ENCODE assay signal across 8 cellular contexts in the genomic region with DNA sequence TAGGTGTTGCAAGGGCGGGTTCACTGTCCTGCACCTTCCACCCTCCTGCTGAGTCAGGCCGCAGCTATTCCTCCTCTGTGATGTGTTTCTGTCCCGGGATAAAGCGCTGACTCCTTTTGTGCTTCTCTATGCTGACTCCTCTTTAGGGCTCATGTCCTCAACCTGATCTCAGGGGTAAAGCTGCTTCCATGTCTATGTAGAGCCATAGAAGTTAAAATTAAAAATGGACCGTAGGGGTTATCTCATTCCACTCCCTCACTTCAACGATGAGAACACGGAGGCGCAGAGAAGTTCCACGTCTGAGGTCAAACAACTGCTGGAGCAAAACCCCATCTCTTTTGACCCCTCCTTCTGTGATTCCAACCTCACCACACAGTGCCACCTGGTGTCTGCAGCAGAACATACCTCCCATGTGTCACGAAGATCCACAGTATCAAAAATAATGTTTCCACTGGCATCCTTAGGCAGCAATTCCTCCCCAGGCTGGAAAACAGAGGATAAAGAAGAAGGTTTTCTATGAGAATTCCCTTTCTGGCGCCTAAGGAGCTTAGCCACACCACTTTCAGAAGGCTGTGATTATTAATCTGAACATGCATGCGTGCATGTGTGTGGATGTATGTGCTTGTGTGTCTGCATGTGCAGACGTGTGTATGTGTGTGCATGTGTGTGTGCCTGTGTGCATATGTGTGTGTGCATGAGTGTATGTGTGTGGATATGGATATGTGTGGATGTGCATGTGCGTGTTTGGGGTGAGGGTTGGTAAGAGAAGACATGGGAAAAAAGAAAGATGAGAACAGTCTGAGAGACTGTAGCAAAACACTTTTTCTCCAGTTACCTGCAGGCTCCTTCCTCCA.
DNase-seq lines count a peak whose midpoint lies in the region; ATAC-seq, FAIRE-seq and TF ChIP-seq lines count a peak whose summit lies in the region.

No MANE protein-coding gene starts in this region.

- H3K4me1 ChIP-seq in astrocyte (ENCODE audit: insufficient read depth, low read length) = peaks cover 6% of the 10 kb centered on the region

- no peaks in the 10 kb centered on the region for H3K9me3 ChIP-seq in astrocyte (ENCODE audit: insufficient read depth, low read depth, low read length)

- H4K20me1 ChIP-seq in astrocyte (ENCODE audit: insufficient read depth, low read length) = no peaks in the 10 kb centered on the region

- intact Hi-C loops in Calu3 (cut with micrococcal nuclease; ENCODE audit: unreplicated experiment) = loop anchor here (1.0 to 5.0 kb wide), 7 partner anchors 63 to 434 kb away; a partner anchor contains a TSS

- H3K4me2 ChIP-seq in astrocyte (ENCODE audit: low read length) = no peak overlapping the region

- peak overlapping the region; percentile 64 for H3K27ac Mint-ChIP-seq in Calu3 (ENCODE audit: unreplicated experiment)
- no peak overlapping the region for H3K27ac Mint-ChIP-seq in astrocyte (ENCODE audit: unreplicated experiment)

- CTCF ChIA-PET in Calu3 (lab: Charles Lee) = interaction anchor here (1.5 kb wide), 1 partner anchor 150 kb away, joined by 3 read pairs; no protein-coding TSS in a partner anchor

- H2AFZ ChIP-seq in astrocyte (ENCODE audit: low read depth, low read length) = no peak overlapping the region

- H3K27ac ChIP-seq in astrocyte (ENCODE audit: low read depth, low read length) = no peak overlapping the region

- no peaks in the 10 kb centered on the region for H3K36me3 ChIP-seq in astrocyte (ENCODE audit: insufficient read depth, low read length)

- ATAC-seq in SK-N-SH treated with all-trans-retinoic acid at 6 μM for 48 hours (peak; percentile 97), HG02852 (IDR thresholded peaks at IDR 0.05; ENCODE audit: unreplicated experiment) (no peak)

- H3K4me3 ChIP-seq in astrocyte (ENCODE audit: insufficient read depth, low read depth, low read length) = no peak overlapping the region

- no peaks in the 10 kb centered on the region for H3K36me3 Mint-ChIP-seq in Calu3 (ENCODE audit: insufficient read depth, unreplicated experiment)
- H3K36me3 Mint-ChIP-seq in astrocyte (ENCODE audit: low read depth, unreplicated experiment) = no peaks in the 10 kb centered on the region

- H3K9ac ChIP-seq in astrocyte (ENCODE audit: low read length) = no peak overlapping the region

- no TSS peak for BruUV-seq in Calu3 (replicated peaks; lab: Mats Ljungman, UMichigan)

- peaks cover 33% of the 10 kb centered on the region for H3K4me1 Mint-ChIP-seq in Calu3 (ENCODE audit: low read depth, unreplicated experiment)
- H3K4me1 Mint-ChIP-seq in astrocyte (ENCODE audit: low read depth, unreplicated experiment) = peaks cover 13% of the 10 kb centered on the region

- H3K27me3 Mint-ChIP-seq in Calu3 (ENCODE audit: unreplicated experiment) = no peaks in the 10 kb centered on the region
- H3K27me3 Mint-ChIP-seq in astrocyte (ENCODE audit: low read depth, unreplicated experiment) = no peaks in the 10 kb centered on the region

- FAIRE-seq in astrocyte (lab: Jason Lieb, UNC) = no peak

- no peaks in the 10 kb centered on the region for H3K79me2 ChIP-seq in astrocyte (ENCODE audit: insufficient read depth, low read length)

- TF ChIP-seq CTCF in Calu3 (IDR thresholded peaks at IDR 0.05; ENCODE audit: unreplicated experiment) = peak; percentile 76
- peak; percentile 35 for TF ChIP-seq CTCF in GM20000 (IDR thresholded peaks at IDR 0.05; ENCODE audit: extremely low read depth, missing control alignments)
- TF ChIP-seq CTCF in astrocyte (IDR thresholded peaks at IDR 0.05; ENCODE audit: insufficient read depth, low read depth, low read length) = peak; percentile 54

- H3K4me3 Mint-ChIP-seq in Calu3 (ENCODE audit: low read depth, unreplicated experiment) (peak overlapping the region; percentile 56), astrocyte (ENCODE audit: unreplicated experiment) (no peak overlapping the region)

- H3K9me3 Mint-ChIP-seq in Calu3 (ENCODE audit: low read depth, unreplicated experiment) (peaks cover 2% of the 10 kb centered on the region), astrocyte (ENCODE audit: unreplicated experiment) (peaks cover 2% of the 10 kb centered on the region)

- DNase-seq in Calu3 (peak; percentile 83), GM20000 (ENCODE audit: low spot score) (peak; percentile 24), HuH-7.5 (ENCODE audit: low spot score) (peak; percentile 27), astrocyte (ENCODE audit: low read depth) (peak; percentile 13), hippocampal formation (lab: John Stamatoyannopoulos, UW) (peak; percentile 1)
- DNase-seq in stimulated activated CD4-positive, alpha-beta T cell treated with anti-CD3 and anti-CD28 coated beads, Interleukin-1b, Interleukin-23, amount 100 ng/mL, for 4 hours (ENCODE audit: low read depth in 2 of 2) = peak; percentile 36 to 47

- no peaks in the 10 kb centered on the region for H3K27me3 ChIP-seq in astrocyte (ENCODE audit: insufficient read depth, low read length)

TF ChIP-seq in SK-N-SH treated with all-trans-retinoic acid at 6 μM for 48 hours, 23 proteins besides CTCF, POLR2A, EP300 and RAD21:
- no peak for TF ChIP-seq CSDC2 (CRISPR knock-in tag; IDR thresholded peaks at IDR 0.05)

Comparison
In these comparisons a context has a peak if more than half of its experiments do, and no peak if none do; other contexts are left out.
1. DNase-seq: peak in every context shown above with its lines; median percentile 83 in Calu3; 42 in stimulated activated CD4-positive, alpha-beta T cell treated with anti-CD3 and anti-CD28 coated beads, Interleukin-1b, Interleukin-23, amount 100 ng/mL, for 4 hours; 27 in HuH-7.5; 24 in GM20000; 13 in astrocyte; 1 in hippocampal formation.